8 cellular contexts compared by ENCODE assay signal in the genomic region with DNA sequence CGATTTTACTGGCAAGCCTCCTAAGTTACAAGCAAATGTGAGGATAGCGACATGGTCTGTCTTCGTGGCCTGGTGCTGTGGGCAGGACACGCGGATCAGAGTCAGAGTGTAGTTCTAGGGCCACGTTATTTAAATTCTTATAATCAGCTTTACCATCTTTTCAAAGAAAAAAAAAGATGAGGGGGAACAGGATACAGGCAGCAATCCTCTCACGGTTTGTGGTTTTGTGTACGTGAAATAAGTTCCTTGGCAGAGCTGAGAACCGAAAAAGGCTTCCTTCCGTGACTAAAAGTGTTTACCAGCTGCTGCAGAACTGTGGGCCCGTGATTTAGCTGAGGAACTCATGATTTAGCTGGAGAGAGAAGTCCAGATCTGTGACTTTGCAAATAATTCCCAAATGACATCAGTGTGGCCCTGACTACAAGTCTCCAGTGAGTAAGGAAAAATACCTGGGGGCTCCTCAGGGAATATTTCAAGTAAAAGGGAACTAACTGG. TPM values are rescaled to one million over a fixed set of nuclear protein-coding genes. Genes with fewer than 3 reads are reported as not detected.
A peak's percentile ranks its signal among the peaks of the same experiment; 100 is the strongest.
DNase-seq lines count a peak whose midpoint lies in the region; ATAC-seq and TF ChIP-seq lines count a peak whose summit lies in the region.

No MANE protein-coding gene starts in this region.

- ATAC-seq in HG02938 (IDR thresholded peaks at IDR 0.05; ENCODE audit: unreplicated experiment) = peak; percentile 83
- peak; percentile 85 for ATAC-seq in naive thymus-derived CD4-positive, alpha-beta T cell

- CTCF ChIA-PET in RWPE1 (lab: Yijun Ruan, JAX) = interaction anchor here (0.7 kb wide), 1 partner anchor 657 kb away, joined by 3 read pairs; no protein-coding TSS in a partner anchor
- CTCF ChIA-PET in naive thymus-derived CD4-positive, alpha-beta T cell (lab: Charles Lee) = interaction anchor here (0.6 to 2.4 kb wide), 8 partner anchors 25 to 361 kb away, joined by 3 to 10 read pairs (median 4); a partner anchor contains a TSS

- no peaks in the 10 kb centered on the region for H3K36me3 ChIP-seq in naive thymus-derived CD4-positive, alpha-beta T cell (ENCODE audit: control insufficient read depth in 2 of 3, insufficient read depth in 3 of 3, low read length in 3 of 3)

- H3K9me3 Mint-ChIP-seq in brain (no peaks in the 10 kb centered on the region), mesothelial cell of epicardium (no peaks in the 10 kb centered on the region)
- H3K9me3 Mint-ChIP-seq in naive thymus-derived CD4-positive, alpha-beta T cell = peaks cover 0 to 4% (median 0%) of the 10 kb centered on the region in 11 donors

- H3K27me3 Mint-ChIP-seq in brain (peaks cover 4% of the 10 kb centered on the region), mesothelial cell of epicardium (ENCODE audit: low read depth) (no peaks in the 10 kb centered on the region)
- peaks cover 0 to 11% (median 0%) of the 10 kb centered on the region in 5 donors for H3K27me3 Mint-ChIP-seq in naive thymus-derived CD4-positive, alpha-beta T cell

- peaks cover 5% of the 10 kb centered on the region for H3K4me1 Mint-ChIP-seq in brain
- peaks cover 47 to 78% (median 61%) of the 10 kb centered on the region in 7 donors for H3K4me1 Mint-ChIP-seq in naive thymus-derived CD4-positive, alpha-beta T cell
- H3K4me1 Mint-ChIP-seq in mesothelial cell of epicardium = no peaks in the 10 kb centered on the region

- H3K36me3 Mint-ChIP-seq in brain (peaks cover 14% of the 10 kb centered on the region), mesothelial cell of epicardium (peaks cover 16% of the 10 kb centered on the region)
- peaks cover 0 to 51% (median 4%) of the 10 kb centered on the region in 5 donors for H3K36me3 Mint-ChIP-seq in naive thymus-derived CD4-positive, alpha-beta T cell

- no peak for TF ChIP-seq CTCF in RWPE1 (conservative IDR thresholded peaks at IDR 0.05; ENCODE audit: low read depth)
- TF ChIP-seq CTCF in brain (conservative IDR thresholded peaks at IDR 0.05) = no peak
- TF ChIP-seq CTCF in mesothelial cell of epicardium (IDR thresholded peaks at IDR 0.05; ENCODE audit: unreplicated experiment) = no peak

- H3K4me1 ChIP-seq in naive thymus-derived CD4-positive, alpha-beta T cell (ENCODE audit: control insufficient read depth in 2 of 2, insufficient read depth in 2 of 2, low read length in 2 of 2) = peaks cover 34 to 47% of the 10 kb centered on the region in 2 donors

- peak overlapping the region; percentile 37 for H3K4me3 ChIP-seq in naive thymus-derived CD4-positive, alpha-beta T cell (ENCODE audit: low read length)

- no peaks in the 10 kb centered on the region for H3K9me3 ChIP-seq in naive thymus-derived CD4-positive, alpha-beta T cell (ENCODE audit: control insufficient read depth in 2 of 3, low read length in 3 of 3)

- DNase-seq in activated CD8-positive, alpha-beta memory T cell treated with anti-CD3 and anti-CD28 coated beads for 24 hours = peak; percentile 73
- DNase-seq in activated CD8-positive, alpha-beta memory T cell treated with anti-CD3 and anti-CD28 coated beads, Interleukin-2, amount 50 U/mL, for 4 hours = no peak
- DNase-seq in RWPE1 (ENCODE audit: low spot score) = no peak
- DNase-seq in naive thymus-derived CD4-positive, alpha-beta T cell = peak in 7 of 9 donors; percentile 73 to 88 (median 84)
- DNase-seq in mesothelial cell of epicardium (ENCODE audit: low spot score in 2 of 2, unreplicated experiment in 2 of 2) = no peak
- DNase-seq in NCI-H1417 treated with DMSO at 0.1 percent for 48 hours (lab: John Stamatoyannopoulos, UW) = no peak

- POLR2A ChIA-PET in RWPE1 (lab: Yijun Ruan, JAX; ENCODE audit: low non-redundant PET) = no interaction called here
- POLR2A ChIA-PET in naive thymus-derived CD4-positive, alpha-beta T cell (lab: Charles Lee) = interaction anchor here (0.5 to 3.9 kb wide), 19 partner anchors 10 to 939 kb away, joined by 3 to 83 read pairs (median 5); a partner anchor contains a TSS

- H3K27ac ChIP-seq in RWPE1 = peak overlapping the region; percentile 84
- peak overlapping the region; percentile 59 for H3K27ac ChIP-seq in naive thymus-derived CD4-positive, alpha-beta T cell (ENCODE audit: low read depth, low read length)

- H3K27ac Mint-ChIP-seq in brain (peak overlapping the region; percentile 4 to 50 (median 10)), mesothelial cell of epicardium (no peak overlapping the region)
- H3K27ac Mint-ChIP-seq in naive thymus-derived CD4-positive, alpha-beta T cell = peak overlapping the region; percentile 83 to 98 (median 91)

- no peaks in the 10 kb centered on the region for H3K27me3 ChIP-seq in naive thymus-derived CD4-positive, alpha-beta T cell (ENCODE audit: control insufficient read depth in 2 of 2, insufficient read depth in 2 of 2, low read length in 2 of 2)

- intact Hi-C loops in naive thymus-derived CD4-positive, alpha-beta T cell (cut with micrococcal nuclease) = loop anchor here (1.0 to 10.0 kb wide), 12 partner anchors 13 to 351 kb away; a partner anchor contains a TSS

- H3K4me3 Mint-ChIP-seq in brain (no peak overlapping the region), mesothelial cell of epicardium (no peak overlapping the region)
- peak overlapping the region; percentile 51 to 86 (median 76) for H3K4me3 Mint-ChIP-seq in naive thymus-derived CD4-positive, alpha-beta T cell

RNA-seq across cellular contexts. Expression of a gene that starts 27.2 kb away (rescaled TPM):
- 9.1 TPM for polyA plus RNA-seq in brain (ENCODE audit: insufficient read depth, low read depth, low replicate concordance)
- total RNA-seq in naive thymus-derived CD4-positive, alpha-beta T cell = 10 to 100 TPM in 3 of 5 experiments, 1 to 10 TPM in 2; 7.6 to 17.8 (median 10.1) TPM
- 10 to 100 TPM; 14.6 to 19.7 TPM for polyA plus RNA-seq in naive thymus-derived CD4-positive, alpha-beta T cell
- 20.3 to 21.6 TPM (median 20.6 TPM) in 3 replicates for total RNA-seq in mesothelial cell of epicardium

Comparison
In these comparisons a context has a peak if more than half of its experiments do, and no peak if none do; other contexts are left out.
1. DNase-seq: peak in activated CD8-positive, alpha-beta memory T cell treated with anti-CD3 and anti-CD28 coated beads for 24 hours (single experiment) and naive thymus-derived CD4-positive, alpha-beta T cell (7 of 9); none in activated CD8-positive, alpha-beta memory T cell treated with anti-CD3 and anti-CD28 coated beads, Interleukin-2, amount 50 U/mL, for 4 hours (single experiment), RWPE1 (single experiment), mesothelial cell of epicardium (0 of 2) and NCI-H1417 treated with DMSO at 0.1 percent for 48 hours (single experiment).
2. H3K4me3 Mint-ChIP-seq: peak in naive thymus-derived CD4-positive, alpha-beta T cell (10 of 10); none in brain (0 of 5) and mesothelial cell of epicardium (single experiment).